9 cellular contexts compared by ENCODE assay signal in the genomic region with DNA sequence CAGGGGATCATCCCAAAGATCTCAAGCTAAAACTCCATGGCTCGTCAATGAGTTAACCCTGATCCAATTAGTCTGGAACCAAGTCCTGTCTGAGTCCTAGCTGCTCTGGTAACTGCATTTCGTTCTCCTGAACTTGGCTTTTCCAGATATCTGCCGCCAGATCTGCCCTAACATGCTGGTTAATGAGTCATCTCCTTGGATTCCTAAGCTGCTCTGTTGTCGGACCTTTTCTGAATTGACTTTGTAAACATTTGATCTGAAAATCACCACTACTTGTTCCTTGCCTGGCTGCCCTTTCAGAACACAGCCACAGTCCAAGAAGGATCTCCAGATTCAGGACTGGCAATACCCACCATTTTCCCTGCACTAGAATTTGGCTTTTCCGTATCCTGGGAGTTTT.
DNase-seq lines count a peak whose midpoint lies in the region; ATAC-seq and TF ChIP-seq lines count a peak whose summit lies in the region.
"Had no signal": no experiment of that assay in that cellular context is flagged by ENCODE, and none has a peak within 500 bp of the region (broad histone marks: within the 10 kb centered on the region; RNA-seq: fewer than 3 reads in every experiment).

No MANE protein-coding gene starts in this region.

- TF ChIP-seq CTCF in esophagus squamous epithelium (IDR thresholded peaks at IDR 0.05) (no peak), retinal pigment epithelial cell (conservative IDR thresholded peaks at IDR 0.05; ENCODE audit: low read depth, low read length) (no peak), GM13976 (IDR thresholded peaks at IDR 0.05; ENCODE audit: borderline replicate concordance, control extremely low read depth, extremely low read depth, insufficient read depth, missing control alignments) (no peak)

- peak overlapping the region; percentile 32 for H3K4me2 ChIP-seq in GM23248 (ENCODE audit: unreplicated experiment)

- H2AFZ ChIP-seq in GM23248, result no peak overlapping the region

- in situ Hi-C loops in GM23248 (cut with MboI), result no loop called here
- in situ Hi-C loops in GM13976 (cut with MboI; ENCODE audit: low sequenced_read_pairs, unreplicated experiment), result no loop called here

- no peak for ATAC-seq in HG02678 (IDR thresholded peaks at IDR 0.05; ENCODE audit: unreplicated experiment)

- DNase-seq in GM23248, result peak; percentile 69
- peak; percentile 73 for DNase-seq in RPMI7951 (ENCODE audit: low read depth)
- DNase-seq in esophagus squamous epithelium (lab: John Stamatoyannopoulos, UW), result no peak
- peak; percentile 83 for DNase-seq in retinal pigment epithelial cell (ENCODE audit: low read depth)
- DNase-seq in activated naive CD4-positive, alpha-beta T cell (lab: John Stamatoyannopoulos, UW), result no peak
- no peak for DNase-seq in HuH-7 (ENCODE audit: low spot score)
- no peak for DNase-seq in GM13976 (ENCODE audit: low spot score)

- H3K4me3 ChIP-seq in GM23248 (no peak overlapping the region), esophagus squamous epithelium (no peak overlapping the region), retinal pigment epithelial cell (ENCODE audit: low read length) (no peak overlapping the region)
- H3K4me3 ChIP-seq: skin epidermis had no signal

- no peaks in the 10 kb centered on the region for H3K9me2 ChIP-seq in GM23248 (ENCODE audit: insufficient read depth)

- H3K27ac ChIP-seq in GM23248, result no peak overlapping the region
- peak overlapping the region; percentile 6 to 65 (median 30) for H3K27ac ChIP-seq in esophagus squamous epithelium

- intact Hi-C loops in esophagus squamous epithelium (cut with DNase I), result no loop called here

- H3K9me3 ChIP-seq in GM23248 (ENCODE audit: low read depth) (no peaks in the 10 kb centered on the region), esophagus squamous epithelium (no peaks in the 10 kb centered on the region)

- no peak for TF ChIP-seq POLR2A in esophagus squamous epithelium (IDR thresholded peaks at IDR 0.05)

- no peaks in the 10 kb centered on the region for H4K20me1 ChIP-seq in GM23248 (ENCODE audit: insufficient read depth)

- H3K36me3 ChIP-seq in GM23248 (ENCODE audit: low read depth) (no peaks in the 10 kb centered on the region), esophagus squamous epithelium (no peaks in the 10 kb centered on the region)

- no peak overlapping the region for H3K9ac ChIP-seq in GM23248

- no peaks in the 10 kb centered on the region for H3F3A ChIP-seq in GM23248 (ENCODE audit: insufficient read depth)

- H3K79me2 ChIP-seq in GM23248 (ENCODE audit: insufficient read depth), result no peaks in the 10 kb centered on the region

- 14 to 16% methylated on average over 5 of the region's 5 CpGs for WGBS in GM23248 (ENCODE audit: low coverage in 1 of 2, low lambda C conversion rate in 2 of 2, missing lambda C conversion rate in 2 of 2), 2 experiments
- WGBS in esophagus squamous epithelium, 2 donors, result 22 to 33% methylated on average over 4 to 5 of the region's 5 CpGs

- H3K4me1 ChIP-seq in GM23248 (ENCODE audit: insufficient read depth) (peaks cover 3% of the 10 kb centered on the region; the same call in 1 of the 2 replicates), esophagus squamous epithelium (peaks cover 0 to 39% (median 8%) of the 10 kb centered on the region in 3 donors)

- peaks cover 18% of the 10 kb centered on the region for H3K27me3 ChIP-seq in GM23248 (replicated peaks; ENCODE audit: insufficient read depth)
- no peaks in the 10 kb centered on the region for H3K27me3 ChIP-seq in esophagus squamous epithelium

Comparison
In these comparisons a context has a peak if more than half of its experiments do, and no peak if none do; other contexts are left out.
1. DNase-seq: peak in GM23248 (single experiment), RPMI7951 (single experiment) and retinal pigment epithelial cell (single experiment); none in esophagus squamous epithelium (single experiment), activated naive CD4-positive, alpha-beta T cell (0 of 4), HuH-7 (single experiment) and GM13976 (single experiment).